ENCODE assay signal across 1 cellular context in the genomic region with DNA sequence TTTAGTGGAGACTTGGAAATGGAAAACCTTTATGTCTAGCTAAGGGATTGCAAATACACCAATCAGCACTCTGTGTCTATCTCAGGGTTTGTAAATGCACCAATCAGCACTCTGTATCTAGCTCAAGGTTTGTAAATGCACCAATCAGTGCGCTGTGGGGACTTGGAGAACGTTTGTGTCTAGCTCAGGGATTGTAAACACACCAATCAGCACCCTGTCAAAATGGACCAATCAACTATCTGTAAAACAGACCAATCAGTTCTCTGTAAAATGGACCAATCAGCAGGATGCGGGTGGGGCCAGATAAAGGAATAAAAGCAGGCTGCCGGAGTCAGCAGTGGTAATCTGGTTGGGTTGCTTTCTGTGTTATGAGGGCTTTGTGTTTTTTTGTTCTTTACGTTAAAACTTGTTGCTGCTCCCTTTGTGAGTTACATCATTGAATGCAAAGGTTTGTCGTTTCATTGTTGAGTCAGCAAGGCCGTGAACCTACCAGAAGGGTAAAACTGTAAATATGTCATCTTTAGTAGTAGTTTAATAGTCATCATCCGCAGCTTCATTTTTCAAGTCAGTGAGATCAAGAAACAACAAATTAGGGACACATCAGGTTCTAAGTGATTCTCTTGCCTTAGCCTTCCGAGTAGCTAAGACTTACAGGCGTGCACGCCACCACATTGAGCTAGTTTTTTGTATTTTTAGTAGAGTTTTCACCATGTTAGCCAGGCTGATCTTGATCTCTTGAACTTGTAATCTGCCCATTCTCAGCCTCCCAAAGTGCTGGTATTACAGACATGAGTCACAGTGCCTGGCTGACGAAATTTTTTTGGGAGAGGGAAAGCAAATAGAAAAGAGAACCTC.
TF ChIP-seq lines count a peak whose summit lies in the region.

No MANE protein-coding gene starts in this region.

TF ChIP-seq in HCT116, 20 proteins besides CTCF, POLR2A, EP300 and RAD21 (continued from another document):
- TF ChIP-seq, protein P1, sequence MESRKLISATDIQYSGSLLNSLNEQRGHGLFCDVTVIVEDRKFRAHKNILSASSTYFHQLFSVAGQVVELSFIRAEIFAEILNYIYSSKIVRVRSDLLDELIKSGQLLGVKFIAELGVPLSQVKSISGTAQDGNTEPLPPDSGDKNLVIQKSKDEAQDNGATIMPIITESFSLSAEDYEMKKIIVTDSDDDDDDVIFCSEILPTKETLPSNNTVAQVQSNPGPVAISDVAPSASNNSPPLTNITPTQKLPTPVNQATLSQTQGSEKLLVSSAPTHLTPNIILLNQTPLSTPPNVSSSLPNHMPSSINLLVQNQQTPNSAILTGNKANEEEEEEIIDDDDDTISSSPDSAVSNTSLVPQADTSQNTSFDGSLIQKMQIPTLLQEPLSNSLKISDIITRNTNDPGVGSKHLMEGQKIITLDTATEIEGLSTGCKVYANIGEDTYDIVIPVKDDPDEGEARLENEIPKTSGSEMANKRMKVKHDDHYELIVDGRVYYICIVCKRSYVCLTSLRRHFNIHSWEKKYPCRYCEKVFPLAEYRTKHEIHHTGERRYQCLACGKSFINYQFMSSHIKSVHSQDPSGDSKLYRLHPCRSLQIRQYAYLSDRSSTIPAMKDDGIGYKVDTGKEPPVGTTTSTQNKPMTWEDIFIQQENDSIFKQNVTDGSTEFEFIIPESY (IDR thresholded peaks at IDR 0.05; ENCODE audit: extremely low read depth, insufficient replicate concordance, low read length), result no peak
- TF ChIP-seq, protein P2, sequence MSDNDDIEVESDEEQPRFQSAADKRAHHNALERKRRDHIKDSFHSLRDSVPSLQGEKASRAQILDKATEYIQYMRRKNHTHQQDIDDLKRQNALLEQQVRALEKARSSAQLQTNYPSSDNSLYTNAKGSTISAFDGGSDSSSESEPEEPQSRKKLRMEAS (IDR thresholded peaks at IDR 0.05), result no peak
- TF ChIP-seq SRF (IDR thresholded peaks at IDR 0.05; ENCODE audit: low read depth), result no peak
- TF ChIP-seq TCF7L2 (IDR thresholded peaks at IDR 0.05; ENCODE audit: borderline replicate concordance, extremely low read depth, insufficient read depth, insufficient read length), result no peak
- TF ChIP-seq, protein P3, sequence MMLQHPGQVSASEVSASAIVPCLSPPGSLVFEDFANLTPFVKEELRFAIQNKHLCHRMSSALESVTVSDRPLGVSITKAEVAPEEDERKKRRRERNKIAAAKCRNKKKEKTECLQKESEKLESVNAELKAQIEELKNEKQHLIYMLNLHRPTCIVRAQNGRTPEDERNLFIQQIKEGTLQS (IDR thresholded peaks at IDR 0.05), result no peak
- no peak for TF ChIP-seq ZFX (IDR thresholded peaks at IDR 0.05)
- no peak for TF ChIP-seq EZH2 (IDR thresholded peaks at IDR 0.05)
- TF ChIP-seq YY1 (IDR thresholded peaks at IDR 0.05; ENCODE audit: extremely low read depth, insufficient replicate concordance, low read depth, low read length), result no peak
TF ChIP-seq in HCT116: peak in this region for 0.
